In the genomic region with DNA sequence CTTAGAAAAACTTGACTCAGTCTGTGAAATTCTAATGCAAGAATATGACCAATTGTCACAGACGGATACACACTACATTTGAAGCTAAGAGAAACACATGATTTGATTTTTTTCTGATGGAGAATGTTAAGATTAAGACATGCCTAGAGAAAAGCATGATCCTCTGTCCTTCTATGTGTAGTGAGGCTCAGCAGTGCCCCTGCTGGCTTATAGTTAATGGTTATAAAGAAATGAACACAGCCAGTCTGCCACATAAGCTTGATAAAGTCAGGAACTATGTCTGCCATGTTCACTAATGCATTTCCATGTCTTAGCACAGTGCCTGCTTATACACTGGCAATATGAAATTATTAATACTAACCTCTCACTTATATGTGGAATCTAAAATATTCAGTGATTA, we compare ENCODE assay signal across 8 cellular contexts.
DNase-seq lines count a peak whose midpoint lies in the region; ATAC-seq, FAIRE-seq and TF ChIP-seq lines count a peak whose summit lies in the region.

No MANE protein-coding gene starts in this region.

- no peak for FAIRE-seq in H54 (lab: Jason Lieb, UNC)

- H3K27ac Mint-ChIP-seq in activated CD8-positive, alpha-beta T cell treated with anti-CD3 and anti-CD28 coated beads for 36 hours: no peak overlapping the region
- no peak overlapping the region for H3K27ac Mint-ChIP-seq in activated CD8-positive, alpha-beta T cell treated with anti-CD3 and anti-CD28 coated beads, Interleukin-2, amount 10 ng/mL, durations not matched to agents 7 days and 5 days
- no peak overlapping the region for H3K27ac Mint-ChIP-seq in endothelial cell (ENCODE audit: unreplicated experiment)

- no peaks in the 10 kb centered on the region for H3K4me1 Mint-ChIP-seq in activated CD8-positive, alpha-beta T cell treated with anti-CD3 and anti-CD28 coated beads for 36 hours (ENCODE audit: low read depth)
- no peaks in the 10 kb centered on the region for H3K4me1 Mint-ChIP-seq in activated CD8-positive, alpha-beta T cell treated with anti-CD3 and anti-CD28 coated beads, Interleukin-2, amount 10 ng/mL, durations not matched to agents 7 days and 5 days (ENCODE audit: low read depth)
- no peaks in the 10 kb centered on the region for H3K4me1 Mint-ChIP-seq in endothelial cell (ENCODE audit: unreplicated experiment)

- TF ChIP-seq POLR2A in thyroid gland (IDR thresholded peaks at IDR 0.05) (no peak), H54 (IDR thresholded peaks at IDR 0.05; ENCODE audit: low read depth, low read length) (no peak)

- POLR2A ChIA-PET in activated CD8-positive, alpha-beta T cell treated with anti-CD3 and anti-CD28 coated beads for 36 hours (lab: Charles Lee): no interaction called here
- POLR2A ChIA-PET in activated CD8-positive, alpha-beta T cell treated with anti-CD3 and anti-CD28 coated beads, Interleukin-2, amount 10 ng/mL, durations not matched to agents 7 days and 5 days (lab: Charles Lee): no interaction called here

- H3K27me3 ChIP-seq in thyroid gland: no peaks in the 10 kb centered on the region

- no peak overlapping the region for H3K4me3 Mint-ChIP-seq in activated CD8-positive, alpha-beta T cell treated with anti-CD3 and anti-CD28 coated beads for 36 hours
- H3K4me3 Mint-ChIP-seq in activated CD8-positive, alpha-beta T cell treated with anti-CD3 and anti-CD28 coated beads, Interleukin-2, amount 10 ng/mL, durations not matched to agents 7 days and 5 days: no peak overlapping the region
- no peak overlapping the region for H3K4me3 Mint-ChIP-seq in endothelial cell (ENCODE audit: unreplicated experiment)

- peak; percentile 7 for DNase-seq in activated CD8-positive, alpha-beta T cell treated with anti-CD3 and anti-CD28 coated beads for 36 hours
- DNase-seq in activated CD8-positive, alpha-beta T cell treated with anti-CD3 and anti-CD28 coated beads, Interleukin-2, amount 10 ng/mL, durations not matched to agents 7 days and 5 days: no peak
- DNase-seq in NCI-H2171 (lab: John Stamatoyannopoulos, UW): peak; percentile 11
- DNase-seq in endothelial cell (ENCODE audit: low spot score): peak; percentile 23
- DNase-seq in thyroid gland: peak; percentile 17 to 19
- DNase-seq in UCSD-AML1 (lab: John Stamatoyannopoulos, UW; ENCODE audit: unreplicated experiment): no peak
- DNase-seq in H54 (ENCODE audit: insufficient read length, low spot score): no peak
- DNase-seq in activated gamma-delta T cell (lab: John Stamatoyannopoulos, UW): no peak

- peak; percentile 34 for ATAC-seq in activated CD8-positive, alpha-beta T cell treated with anti-CD3 and anti-CD28 coated beads for 36 hours
- ATAC-seq in activated CD8-positive, alpha-beta T cell treated with anti-CD3 and anti-CD28 coated beads, Interleukin-2, amount 10 ng/mL, durations not matched to agents 7 days and 5 days: no peak

- no peaks in the 10 kb centered on the region for H3K9me3 ChIP-seq in thyroid gland

- H3K36me3 Mint-ChIP-seq in activated CD8-positive, alpha-beta T cell treated with anti-CD3 and anti-CD28 coated beads for 36 hours (ENCODE audit: low read depth): no peaks in the 10 kb centered on the region
- H3K36me3 Mint-ChIP-seq in activated CD8-positive, alpha-beta T cell treated with anti-CD3 and anti-CD28 coated beads, Interleukin-2, amount 10 ng/mL, durations not matched to agents 7 days and 5 days (ENCODE audit: low read depth): no peaks in the 10 kb centered on the region
- no peaks in the 10 kb centered on the region for H3K36me3 Mint-ChIP-seq in endothelial cell (ENCODE audit: low read depth, unreplicated experiment)

- peaks cover 3% of the 10 kb centered on the region for H3K27me3 Mint-ChIP-seq in activated CD8-positive, alpha-beta T cell treated with anti-CD3 and anti-CD28 coated beads for 36 hours
- peaks cover 10% of the 10 kb centered on the region for H3K27me3 Mint-ChIP-seq in activated CD8-positive, alpha-beta T cell treated with anti-CD3 and anti-CD28 coated beads, Interleukin-2, amount 10 ng/mL, durations not matched to agents 7 days and 5 days (ENCODE audit: low read depth)
- H3K27me3 Mint-ChIP-seq in endothelial cell (ENCODE audit: unreplicated experiment): no peaks in the 10 kb centered on the region

- CTCF ChIA-PET in activated CD8-positive, alpha-beta T cell treated with anti-CD3 and anti-CD28 coated beads for 36 hours (lab: Charles Lee): interaction anchor here (1.1 to 1.2 kb wide), 2 partner anchors 9 to 519 kb away, joined by 3 read pairs; no protein-coding TSS in a partner anchor
- CTCF ChIA-PET in activated CD8-positive, alpha-beta T cell treated with anti-CD3 and anti-CD28 coated beads, Interleukin-2, amount 10 ng/mL, durations not matched to agents 7 days and 5 days (lab: Charles Lee): interaction anchor here (0.7 to 1.3 kb wide), 2 partner anchors 13 to 311 kb away, joined by 3 read pairs; no protein-coding TSS in a partner anchor

- WGBS in thyroid gland, 2 donors: 85% methylated on average over 1 of the region's 1 CpG

- no peaks in the 10 kb centered on the region for H3K4me1 ChIP-seq in thyroid gland

- no peaks in the 10 kb centered on the region for H3K9me3 Mint-ChIP-seq in activated CD8-positive, alpha-beta T cell treated with anti-CD3 and anti-CD28 coated beads for 36 hours
- no peaks in the 10 kb centered on the region for H3K9me3 Mint-ChIP-seq in activated CD8-positive, alpha-beta T cell treated with anti-CD3 and anti-CD28 coated beads, Interleukin-2, amount 10 ng/mL, durations not matched to agents 7 days and 5 days (ENCODE audit: insufficient read depth)
- H3K9me3 Mint-ChIP-seq in endothelial cell (ENCODE audit: unreplicated experiment): no peaks in the 10 kb centered on the region

- H3K27ac ChIP-seq in thyroid gland: no peak overlapping the region

- no peak overlapping the region for H3K4me3 ChIP-seq in thyroid gland (replicated peaks in 1 of 3)

- peak; percentile 22 for TF ChIP-seq CTCF in activated CD8-positive, alpha-beta T cell treated with anti-CD3 and anti-CD28 coated beads for 36 hours (IDR thresholded peaks at IDR 0.05)
- TF ChIP-seq CTCF in endothelial cell (IDR thresholded peaks at IDR 0.05; ENCODE audit: unreplicated experiment): peak; percentile 27
- TF ChIP-seq CTCF in thyroid gland (IDR thresholded peaks at IDR 0.05): peak in 3 of 6 experiments; percentile 24 to 45 (median 29)

- intact Hi-C loops in activated CD8-positive, alpha-beta T cell treated with anti-CD3 and anti-CD28 coated beads for 36 hours (cut with micrococcal nuclease): no loop called here
- intact Hi-C loops in thyroid gland (cut with DNase I): loop anchor here (10.0 kb wide), 1 partner anchor 386 kb away; the partner anchor contains the start of gene DACT1

- H3K36me3 ChIP-seq in thyroid gland: no peaks in the 10 kb centered on the region

Comparison
In these comparisons a context has a peak if more than half of its experiments do, and no peak if none do; other contexts are left out.
1. DNase-seq: peak in activated CD8-positive, alpha-beta T cell treated with anti-CD3 and anti-CD28 coated beads for 36 hours (single experiment), NCI-H2171 (single experiment), endothelial cell (single experiment) and thyroid gland (2 of 2); none in activated CD8-positive, alpha-beta T cell treated with anti-CD3 and anti-CD28 coated beads, Interleukin-2, amount 10 ng/mL, durations not matched to agents 7 days and 5 days (single experiment), UCSD-AML1 (single experiment), H54 (single experiment) and activated gamma-delta T cell (single experiment).